In the genomic region with DNA sequence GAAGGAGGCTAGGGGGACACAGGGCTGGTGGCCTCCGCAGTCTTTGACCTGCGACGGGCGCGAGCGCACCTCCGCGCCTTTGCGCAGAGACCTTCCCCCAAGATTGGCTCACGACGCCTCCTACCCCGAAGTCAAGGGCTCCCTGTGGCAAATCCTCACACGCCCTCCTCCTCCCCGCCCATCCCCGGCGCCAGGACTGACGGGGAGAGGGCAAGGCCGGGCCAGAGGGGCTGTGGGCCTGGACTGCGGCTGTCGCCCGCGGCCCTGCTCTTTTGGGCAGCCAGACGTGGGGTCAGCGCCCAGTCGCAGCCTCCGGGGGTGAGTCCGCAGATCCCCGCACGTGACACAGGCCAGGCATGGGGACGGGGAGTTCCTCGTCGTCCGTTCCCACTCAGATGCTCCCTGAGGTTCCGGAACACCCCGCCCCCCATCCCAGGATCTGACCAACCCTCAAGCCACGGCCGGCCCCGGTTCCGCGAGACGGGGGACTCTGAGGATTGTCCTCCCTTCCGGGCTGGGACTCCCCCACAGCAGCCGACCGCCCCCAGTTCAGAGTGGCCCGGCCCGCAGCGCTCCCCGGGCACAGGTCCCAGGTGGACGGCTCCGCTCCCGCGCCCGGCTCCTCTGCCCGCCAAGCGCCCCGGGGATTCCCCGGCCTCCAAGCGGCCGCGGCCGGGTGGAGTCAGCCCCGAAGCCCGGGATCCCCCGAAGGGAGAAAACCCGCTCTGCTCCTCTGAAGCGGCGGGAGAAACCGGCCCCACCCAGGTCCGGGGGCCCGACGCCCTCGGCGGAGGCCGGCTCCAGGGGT, we compare ENCODE assay signal across 8 cellular contexts. TPM values are rescaled to one million over a fixed set of nuclear protein-coding genes. Genes with fewer than 3 reads are reported as not detected.
A peak's percentile ranks its signal among the peaks of the same experiment; 100 is the strongest.
DNase-seq lines count a peak whose midpoint lies in the region; ATAC-seq, FAIRE-seq and TF ChIP-seq lines count a peak whose summit lies in the region.

No MANE protein-coding gene starts in this region.

- peak overlapping the region; percentile 45; the same call in 1 of the 2 replicates for H2BK12ac ChIP-seq in H1 (ENCODE audit: low read depth, low read length)

- peak overlapping the region; percentile 93 for H3K27ac Mint-ChIP-seq in activated B cell treated with CpG ODN at 0.5 μM for 24 hours
- peak overlapping the region in 1 of 9 donors; percentile 18 for H3K27ac Mint-ChIP-seq in naive thymus-derived CD4-positive, alpha-beta T cell

- intact Hi-C loops in activated B cell treated with CpG ODN at 0.5 μM for 24 hours (cut with micrococcal nuclease), result loop anchor here (2.0 to 5.0 kb wide), 3 partner anchors 121 to 174 kb away; no protein-coding TSS in a partner anchor
- intact Hi-C loops in naive thymus-derived CD4-positive, alpha-beta T cell (cut with micrococcal nuclease), result loop anchor here (5.0 to 10.0 kb wide), 5 partner anchors 34 to 1019 kb away; a partner anchor contains a TSS

- peaks cover 8 to 13% (median 10%) of the 10 kb centered on the region in 4 experiments for H3K4me1 ChIP-seq in H1 (replicated peaks in 1 of 4; ENCODE audit: control insufficient read depth in 3 of 4, insufficient read depth in 4 of 4, low read length in 3 of 4)
- peaks cover 0 to 13% of the 10 kb centered on the region in 2 donors for H3K4me1 ChIP-seq in naive thymus-derived CD4-positive, alpha-beta T cell (ENCODE audit: control insufficient read depth in 2 of 2, insufficient read depth in 2 of 2, low read length in 2 of 2)
- H3K4me1 ChIP-seq in subcutaneous abdominal adipose tissue (ENCODE audit: control insufficient read depth in 5 of 5, insufficient read depth in 5 of 5, low read length in 5 of 5), result peaks cover 4 to 54% (median 45%) of the 10 kb centered on the region in 5 donors

- peak overlapping the region; percentile 74 for H3K4me3 Mint-ChIP-seq in activated B cell treated with CpG ODN at 0.5 μM for 24 hours
- H3K4me3 Mint-ChIP-seq in naive thymus-derived CD4-positive, alpha-beta T cell, result peak overlapping the region; percentile 14 to 95 (median 64)

- TF ChIP-seq RAD21 in H1 (IDR thresholded peaks at IDR 0.05 in 1 of 2, conservative IDR thresholded peaks at IDR 0.05 in 1 of 2; ENCODE audit: low read depth in 2 of 2, low read length in 2 of 2), result no peak

- DNase-seq in AG08395 (ENCODE audit: low spot score) (peak; percentile 44), activated B cell treated with CpG ODN at 0.5 μM for 24 hours (peak; percentile 58), H1 (ENCODE audit: low read depth in 1 of 2, low spot score in 2 of 2) (peak in 1 of 2 experiments; percentile 84), H4 (ENCODE audit: low spot score) (no peak)
- DNase-seq in naive thymus-derived CD4-positive, alpha-beta T cell, result peak in 7 of 9 donors; percentile 3 to 77 (median 18)

- 3% methylated on average over 58 of the region's 74 CpGs; no CpG with 5 or more reads in 1 of the 2 experiments for WGBS in H1 (ENCODE audit: extremely low coverage in 1 of 2, insufficient coverage in 1 of 2, insufficient read length in 1 of 2, insufficient replicate concordance in 2 of 2, low coverage in 1 of 2, low lambda C conversion rate in 2 of 2, missing lambda C conversion rate in 1 of 2), 2 experiments

- peaks cover 20 to 59% (median 56%) of the 10 kb centered on the region in 4 experiments for H3K27me3 ChIP-seq in H1 (replicated peaks in 1 of 4; ENCODE audit: control insufficient read depth in 3 of 4, extremely low read depth in 1 of 4, insufficient read depth in 3 of 4, low read length in 3 of 4)
- no peaks in the 10 kb centered on the region for H3K27me3 ChIP-seq in naive thymus-derived CD4-positive, alpha-beta T cell (ENCODE audit: control insufficient read depth in 2 of 2, insufficient read depth in 2 of 2, low read length in 2 of 2)
- H3K27me3 ChIP-seq in subcutaneous abdominal adipose tissue (ENCODE audit: control insufficient read depth in 5 of 5, insufficient read depth in 4 of 5, low read length in 5 of 5), result peaks cover 0 to 20% (median 7%) of the 10 kb centered on the region in 5 donors

- H3K36me3 ChIP-seq in H1 (ENCODE audit: control insufficient read depth in 2 of 4, insufficient read depth in 4 of 4, low read length in 3 of 4), result no peaks in the 10 kb centered on the region
- H3K36me3 ChIP-seq in naive thymus-derived CD4-positive, alpha-beta T cell (ENCODE audit: control insufficient read depth in 2 of 3, insufficient read depth in 3 of 3, low read length in 3 of 3), result no peaks in the 10 kb centered on the region
- H3K36me3 ChIP-seq in subcutaneous abdominal adipose tissue (ENCODE audit: control insufficient read depth in 5 of 5, insufficient read depth in 5 of 5, low read length in 5 of 5), result no peaks in the 10 kb centered on the region

- no peak overlapping the region for H2AFZ ChIP-seq in H1 (ENCODE audit: low read length)

- no peak for TF ChIP-seq CTCF in activated B cell treated with CpG ODN at 0.5 μM for 24 hours (IDR thresholded peaks at IDR 0.05)
- TF ChIP-seq CTCF in H1 (IDR thresholded peaks at IDR 0.05; ENCODE audit: control extremely low read depth in 1 of 3, insufficient read depth in 1 of 3, low read depth in 1 of 3, low read length in 3 of 3), result no peak

- ATAC-seq in GM19328 (IDR thresholded peaks at IDR 0.05; ENCODE audit: unreplicated experiment) (peak; percentile 17), HG03378 (IDR thresholded peaks at IDR 0.05; ENCODE audit: unreplicated experiment) (peak; percentile 15), activated B cell treated with CpG ODN at 0.5 μM for 24 hours (ENCODE audit: low read depth) (peak; percentile 26)
- ATAC-seq in naive thymus-derived CD4-positive, alpha-beta T cell, result peak; percentile 60

- no peaks in the 10 kb centered on the region for H3K9me3 ChIP-seq in H1 (ENCODE audit: insufficient read depth in 2 of 2, low read depth in 1 of 2, low read length in 1 of 2)
- H3K9me3 ChIP-seq in naive thymus-derived CD4-positive, alpha-beta T cell (ENCODE audit: control insufficient read depth in 2 of 3, low read length in 3 of 3), result no peaks in the 10 kb centered on the region
- no peaks in the 10 kb centered on the region for H3K9me3 ChIP-seq in subcutaneous abdominal adipose tissue (ENCODE audit: control insufficient read depth in 5 of 5, low read length in 5 of 5)

- H3K4me3 ChIP-seq in H1 (ENCODE audit: extremely low read depth in 1 of 4, insufficient read depth in 2 of 4, low read depth in 3 of 4, low read length in 4 of 4), result peak overlapping the region; percentile 29 to 74 (median 55)
- peak overlapping the region; percentile 56 for H3K4me3 ChIP-seq in naive thymus-derived CD4-positive, alpha-beta T cell (ENCODE audit: low read length)
- peak overlapping the region in 4 of 5 donors; percentile 44 to 81 (median 52) for H3K4me3 ChIP-seq in subcutaneous abdominal adipose tissue (ENCODE audit: low read depth in 1 of 5, low read length in 5 of 5)

- H3K4me1 Mint-ChIP-seq in activated B cell treated with CpG ODN at 0.5 μM for 24 hours, result peaks cover 65% of the 10 kb centered on the region
- peaks cover 6 to 28% (median 17%) of the 10 kb centered on the region in 7 donors for H3K4me1 Mint-ChIP-seq in naive thymus-derived CD4-positive, alpha-beta T cell

- no peak for TF ChIP-seq EP300 in H1 (IDR thresholded peaks at IDR 0.05; ENCODE audit: borderline replicate concordance in 1 of 2, low read depth in 2 of 2, low read length in 2 of 2)

- no peak overlapping the region for H3K14ac ChIP-seq in H1 (ENCODE audit: insufficient read length)

- no peak overlapping the region for H2BK120ac ChIP-seq in H1 (replicated peaks; ENCODE audit: low read depth, low read length)

- peaks cover 15% of the 10 kb centered on the region; the same call in 1 of the 2 replicates for H3K23me2 ChIP-seq in H1 (ENCODE audit: low read depth, low read length)

- peak overlapping the region; percentile 93 to 99 for H3K4me2 ChIP-seq in H1 (ENCODE audit: insufficient read depth in 1 of 2, low read depth in 2 of 2, low read length in 2 of 2)

- no peak overlapping the region for H2BK5ac ChIP-seq in H1 (ENCODE audit: low read depth, low read length)

- H3K9ac ChIP-seq in H1 (replicated peaks in 1 of 4; ENCODE audit: extremely low read depth in 1 of 4, low read depth in 3 of 4, low read length in 3 of 4) (no peak overlapping the region; a peak in 1 of 7 replicates), subcutaneous abdominal adipose tissue (ENCODE audit: low read length in 5 of 5) (peak overlapping the region in 3 of 5 donors; percentile 56 to 72 (median 66))

- no peak overlapping the region for H2BK20ac ChIP-seq in H1 (ENCODE audit: low read length)

- peak in 1 of 2 experiments; percentile 59; a peak in 2 of 3 replicates for TF ChIP-seq POLR2A in H1 (IDR thresholded peaks at IDR 0.05; ENCODE audit: control extremely low read depth in 1 of 2, low read depth in 2 of 2, low read length in 2 of 2)

- peak overlapping the region; percentile 14 for H3K56ac ChIP-seq in H1 (replicated peaks; ENCODE audit: insufficient read length, low read depth, low read length)

- H3K79me2 ChIP-seq in H1 (ENCODE audit: control insufficient read depth in 1 of 2, insufficient read depth in 2 of 2, low read length in 2 of 2), result peaks cover 0 to 5% of the 10 kb centered on the region in 2 experiments; a peak in 1 of 4 replicates

- H2AK5ac ChIP-seq in H1 (ENCODE audit: low read depth, low read length), result no peak overlapping the region

- POLR2A ChIA-PET in activated B cell treated with CpG ODN at 0.5 μM for 24 hours (lab: Charles Lee) (interaction anchor here (0.5 to 11.5 kb wide), 32 partner anchors 10 to 313 kb away, joined by 3 to 158 read pairs (median 5); a partner anchor contains a TSS), H1 (lab: Charles Lee; ENCODE audit: partially characterized antibody) (interaction anchor here (1.2 kb wide), 1 partner anchor 12 kb away, joined by 3 read pairs; no protein-coding TSS in a partner anchor)
- POLR2A ChIA-PET in naive thymus-derived CD4-positive, alpha-beta T cell (lab: Charles Lee), result no interaction called here

- no peaks in the 10 kb centered on the region for H3K9me3 Mint-ChIP-seq in activated B cell treated with CpG ODN at 0.5 μM for 24 hours
- H3K9me3 Mint-ChIP-seq in naive thymus-derived CD4-positive, alpha-beta T cell, result no peaks in the 10 kb centered on the region

- peaks cover 4 to 22% of the 10 kb centered on the region in 2 experiments for H4K20me1 ChIP-seq in H1 (replicated peaks in 1 of 2; ENCODE audit: control insufficient read depth in 1 of 2, insufficient read depth in 2 of 2, low read length in 2 of 2)

- H3K36me3 Mint-ChIP-seq in activated B cell treated with CpG ODN at 0.5 μM for 24 hours (ENCODE audit: low read depth), result peaks cover 26% of the 10 kb centered on the region
- H3K36me3 Mint-ChIP-seq in naive thymus-derived CD4-positive, alpha-beta T cell, result no peaks in the 10 kb centered on the region

- H3K27ac ChIP-seq in H1 (ENCODE audit: low read depth, low read length) (no peak overlapping the region), subcutaneous abdominal adipose tissue (ENCODE audit: low read depth, low read length) (no peak overlapping the region)
- peak overlapping the region; percentile 72 for H3K27ac ChIP-seq in naive thymus-derived CD4-positive, alpha-beta T cell (ENCODE audit: low read depth, low read length)

- H3K79me1 ChIP-seq in H1 (ENCODE audit: low read depth, low read length), result peaks cover 2% of the 10 kb centered on the region; the same call in 1 of the 2 replicates

- peak overlapping the region; percentile 45 for H4K8ac ChIP-seq in H1 (ENCODE audit: extremely low read depth, insufficient read depth, low read length)

- no peak overlapping the region for H4K91ac ChIP-seq in H1 (replicated peaks; ENCODE audit: insufficient read length, low read length)

- no peak overlapping the region; the same call in 1 of the 2 replicates for H2BK15ac ChIP-seq in H1 (ENCODE audit: low read length)

- H3K23ac ChIP-seq in H1 (ENCODE audit: insufficient read length), result no peak overlapping the region

- H3K4ac ChIP-seq in H1 (replicated peaks; ENCODE audit: insufficient read length, low read depth, low read length), result no peak overlapping the region

- CTCF ChIA-PET in activated B cell treated with CpG ODN at 0.5 μM for 24 hours (lab: Charles Lee) (interaction anchor here (1.1 to 3.7 kb wide), 3 partner anchors 44 to 69 kb away, joined by 3 to 14 read pairs (median 9); no protein-coding TSS in a partner anchor), H1 (lab: Charles Lee; ENCODE audit: partially characterized antibody) (interaction anchor here (1.0 kb wide), 1 partner anchor 10 kb away, joined by 3 read pairs; no protein-coding TSS in a partner anchor)
- CTCF ChIA-PET in naive thymus-derived CD4-positive, alpha-beta T cell (lab: Charles Lee), result no interaction called here

- H3K18ac ChIP-seq in H1 (ENCODE audit: extremely low read depth, low read length), result peak overlapping the region; percentile 71; the same call in 1 of the 2 replicates

- no peak for FAIRE-seq in H1 (lab: Jason Lieb, UNC)

- no peak overlapping the region for H4K5ac ChIP-seq in H1 (ENCODE audit: insufficient read length, low read depth, low read length)

- H3K27me3 Mint-ChIP-seq in activated B cell treated with CpG ODN at 0.5 μM for 24 hours, result no peaks in the 10 kb centered on the region
- H3K27me3 Mint-ChIP-seq in naive thymus-derived CD4-positive, alpha-beta T cell, result peaks cover 0 to 37% (median 0%) of the 10 kb centered on the region in 5 donors

RNA-seq across cellular contexts. Expression of a gene that starts 0.5 kb away (rescaled TPM):
- 156 and 170 TPM in 2 replicates for total RNA-seq in activated B cell treated with CpG ODN at 0.5 μM for 24 hours
- 20.5 and 20.6 TPM in 2 replicates for total RNA-seq in H1 (2021; fragmentation: NEBNext Ultra II Directional; extraction: Animal tissue kit (Norgen Biotek cat#: 25700))
- 6.9 and 7.1 TPM in 2 replicates for polyA plus RNA-seq in H1 (2011; rRNA removed)
- 5.4 TPM for polyA plus RNA-seq in H1 (2011; cell fraction: cytosol; rRNA removed)
- polyA plus RNA-seq in H1 (2011; cell fraction: nucleus; rRNA removed), result 10.9 TPM
- 8.6 to 11.9 TPM (median 11.1 TPM) in 4 replicates for polyA plus RNA-seq in H1 (2012, experiment 1 of 2)
- 2.7 TPM for polyA plus RNA-seq in H1 (2012, experiment 2 of 2)
- 6.4 TPM for polyA plus RNA-seq in H1 (2013, experiment 1 of 2)
- 6.4 TPM for polyA plus RNA-seq in H1 (2013, experiment 2 of 2)
- polyA minus RNA-seq in H1 (2011; rRNA and poly(A)+ RNA removed), result 25.2 and 26.2 TPM in 2 replicates
- polyA minus RNA-seq in H1 (2011; cell fraction: cytosol; rRNA and poly(A)+ RNA removed), result 16.0 TPM
- 15.9 TPM for polyA minus RNA-seq in H1 (2011; cell fraction: nucleus; rRNA and poly(A)+ RNA removed)
- 10 to 100 TPM in 1 of 5 experiments, 1 to 10 TPM in 2, under 1 TPM in 2; 0.30 to 10.1 (median 1.0) TPM for total RNA-seq in naive thymus-derived CD4-positive, alpha-beta T cell
- polyA plus RNA-seq in naive thymus-derived CD4-positive, alpha-beta T cell, result under 1 TPM in 1 of 2 donors, not detected in 1; 0.20 TPM
- total RNA-seq in H4 (2014; rRNA removed; shearing (Covaris generic)), result 1.1 and 1.3 TPM in 2 replicates

Comparison
In these comparisons a context has a peak if more than half of its experiments do, and no peak if none do; other contexts are left out.
1. H3K9ac ChIP-seq: peak in subcutaneous abdominal adipose tissue (3 of 5); none in H1 (0 of 4).
2. Peak in every context shown above with its lines, with median percentiles within 50 percentile points of each other: ATAC-seq and H3K4me3 ChIP-seq.